8 cellular contexts compared by ENCODE assay signal in genomic region chr3:52004158-52004787, GRCh38. TPM values are rescaled to one million over a fixed set of nuclear protein-coding genes. Genes with fewer than 3 reads are reported as not detected.
DNase-seq lines count a peak whose midpoint lies in the region; ATAC-seq and TF ChIP-seq lines count a peak whose summit lies in the region.

No MANE protein-coding gene starts in this region.

- no peak overlapping the region; the same call in 2 of the 3 replicates for H2BK15ac ChIP-seq in IMR-90 (ENCODE audit: low read depth, low read length)

- no peaks in the 10 kb centered on the region for H3K36me3 ChIP-seq in IMR-90 (ENCODE audit: control insufficient read depth, insufficient read depth, low read length)
- no peaks in the 10 kb centered on the region for H3K36me3 ChIP-seq in left lung

- CTCF ChIA-PET in IMR-90 (lab: Yijun Ruan, JAX): interaction anchor here (0.6 to 3.2 kb wide), 13 partner anchors 8 to 216 kb away, joined by 3 to 28 read pairs (median 4); partner anchors contain the start of genes DUSP7 and RRP9

- no peaks in the 10 kb centered on the region for H3K27me3 ChIP-seq in IMR-90 (ENCODE audit: control insufficient read depth, insufficient read depth, low read length)
- H3K27me3 ChIP-seq in left lung: no peaks in the 10 kb centered on the region

- H3K9me1 ChIP-seq in IMR-90 (ENCODE audit: insufficient read depth, low read length): no peaks in the 10 kb centered on the region

- H4K8ac ChIP-seq in IMR-90 (ENCODE audit: low read depth in 2 of 2, low read length in 2 of 2): peak overlapping the region in 1 of 2 experiments; percentile 37; a peak in 1 of 4 replicates

- no peak overlapping the region for H4K5ac ChIP-seq in IMR-90 (ENCODE audit: low read depth, low read length)

- in situ Hi-C loops in IMR-90 (cut with MboI; ENCODE audit: low sequenced_read_pairs): loop anchor here (5.0 kb wide), 1 partner anchor 123 kb away; no protein-coding TSS in a partner anchor

- no peak overlapping the region for H4K91ac ChIP-seq in IMR-90 (ENCODE audit: insufficient read depth, low read depth, low read length)

- H3K9ac ChIP-seq in IMR-90 (ENCODE audit: low read depth, low read length): no peak overlapping the region

- peak; percentile 55 for DNase-seq in AG08396 (ENCODE audit: low spot score)
- DNase-seq in IMR-90: peak; percentile 48
- peak; percentile 51 for DNase-seq in cerebellar cortex (ENCODE audit: low spot score)
- peak in 1 of 2 donors; percentile 62 for DNase-seq in left lung
- DNase-seq in activated CD4-positive, alpha-beta T cell treated with anti-CD3 and anti-CD28 coated beads, Interleukin-2, amount 50 U/mL, for 4 hours: no peak
- no peak for DNase-seq in cerebellum (ENCODE audit: low spot score)

- H3K14ac ChIP-seq in IMR-90 (replicated peaks; ENCODE audit: low read depth, low read length): no peak overlapping the region

- peak; percentile 63 for ATAC-seq in IMR-90 (ENCODE audit: low read depth)
- peak; percentile 30 for ATAC-seq in left lung
- ATAC-seq in GM18520 (IDR thresholded peaks at IDR 0.05; ENCODE audit: unreplicated experiment): no peak
- ATAC-seq in HG03039 (IDR thresholded peaks at IDR 0.05; ENCODE audit: unreplicated experiment): no peak

- 37% methylated on average over 5 of the region's 16 CpGs; no CpG with 5 or more reads in 1 of the 2 experiments for WGBS in IMR-90 (ENCODE audit: extremely low coverage in 2 of 2, insufficient read length in 1 of 2), 2 experiments

- TF ChIP-seq CTCF in IMR-90 (conservative IDR thresholded peaks at IDR 0.05; ENCODE audit: low read depth, low read length): peak; percentile 78
- no peak for TF ChIP-seq CTCF in left lung (IDR thresholded peaks at IDR 0.05)

- H3K23ac ChIP-seq in IMR-90 (ENCODE audit: low read depth, low read length): no peak overlapping the region

- H3K4me1 ChIP-seq in IMR-90 (ENCODE audit: control insufficient read depth, insufficient read depth, low read length): peaks cover 11% of the 10 kb centered on the region
- H3K4me1 ChIP-seq in left lung: peaks cover 13 to 31% of the 10 kb centered on the region in 2 donors

- H3K79me1 ChIP-seq in IMR-90 (ENCODE audit: low read depth in 1 of 2, low read length in 2 of 2): no peaks in the 10 kb centered on the region

- TF ChIP-seq POLR2A in IMR-90 (IDR thresholded peaks at IDR 0.05; ENCODE audit: low read depth, low read length): no peak

- peak overlapping the region; percentile 83 for H2AK9ac ChIP-seq in IMR-90 (replicated peaks; ENCODE audit: low read depth, low read length, poor library complexity)

- H2BK120ac ChIP-seq in IMR-90 (ENCODE audit: low read depth, low read length): peak overlapping the region; percentile 63; the same call in 1 of the 2 replicates

- H3K56ac ChIP-seq in IMR-90 (ENCODE audit: extremely low read depth, insufficient read depth, low read length): no peak overlapping the region

- TF ChIP-seq RAD21 in IMR-90 (IDR thresholded peaks at IDR 0.05; ENCODE audit: low read length): peak; percentile 87

- H3K4me2 ChIP-seq in IMR-90 (ENCODE audit: low read depth, low read length): no peak overlapping the region

- H3K27ac ChIP-seq in IMR-90 (ENCODE audit: insufficient read depth, low read length): no peak overlapping the region
- H3K27ac ChIP-seq in left lung: no peak overlapping the region

- intact Hi-C loops in IMR-90 (cut with micrococcal nuclease) (loop anchor here (1.0 to 5.0 kb wide), 2 partner anchors 49 to 333 kb away; no protein-coding TSS in a partner anchor), left lung (cut with DNase I) (loop anchor here (5.0 to 10.0 kb wide), 3 partner anchors 118 to 141 kb away; no protein-coding TSS in a partner anchor)

- peak overlapping the region; percentile 73; the same call in 1 of the 2 replicates for H3K4ac ChIP-seq in IMR-90 (ENCODE audit: low read depth, low read length)

- POLR2A ChIA-PET in IMR-90 (lab: Charles Lee; ENCODE audit: unreplicated experiment): no interaction called here

- no peak overlapping the region for H3K4me3 ChIP-seq in IMR-90 (ENCODE audit: insufficient read depth, low read depth, low read length)
- no peak overlapping the region for H3K4me3 ChIP-seq in left lung

- H4K20me1 ChIP-seq in IMR-90 (ENCODE audit: insufficient read depth, low read length): no peaks in the 10 kb centered on the region

- no TSS peak for BruUV-seq in IMR-90 (replicated peaks; lab: Mats Ljungman, UMichigan)

- H2BK20ac ChIP-seq in IMR-90 (ENCODE audit: low read depth, low read length): no peak overlapping the region

- H3K18ac ChIP-seq in IMR-90 (ENCODE audit: low read depth, low read length): no peak overlapping the region

- peak overlapping the region; percentile 91 for H2AFZ ChIP-seq in IMR-90 (replicated peaks; ENCODE audit: low read length, poor library complexity)

- dilution Hi-C loops in IMR-90 (cut with HindIII; ENCODE audit: low sequenced_read_pairs, unreplicated experiment): no loop called here

- H2AK5ac ChIP-seq in IMR-90 (ENCODE audit: low read depth, low read length): peak overlapping the region; percentile 83; the same call in 1 of the 2 replicates

- H2BK5ac ChIP-seq in IMR-90 (ENCODE audit: low read depth, low read length, poor library complexity, severe bottlenecking): no peak overlapping the region

- H3K9me3 ChIP-seq in IMR-90 (ENCODE audit: control insufficient read depth, insufficient read depth, low read length) (no peaks in the 10 kb centered on the region), left lung (no peaks in the 10 kb centered on the region)

TF ChIP-seq in IMR-90, 13 proteins besides CTCF, POLR2A, EP300 and RAD21:
- TF ChIP-seq SMC3 (IDR thresholded peaks at IDR 0.05; ENCODE audit: low read depth, low read length) (peak; percentile 84), MAZ (IDR thresholded peaks at IDR 0.05; ENCODE audit: borderline replicate concordance, low read depth, low read length) (peak; percentile 17; the same call in 1 of the 2 replicates), ELK1 (IDR thresholded peaks at IDR 0.05; ENCODE audit: borderline replicate concordance, low read depth, low read length) (no peak)
TF ChIP-seq in IMR-90: peak in this region for 2.

RNA-seq across cellular contexts. Expression of gene RPL29, which starts 8.6 kb away (rescaled TPM):
- total RNA-seq in IMR-90 (2012; rRNA removed): 1,798 and 2,081 TPM in 2 replicates
- 2,126 and 2,187 TPM in 2 replicates for polyA plus RNA-seq in IMR-90 (2012; rRNA removed)
- polyA plus RNA-seq in IMR-90 (2012; cell fraction: cytosol; rRNA removed): 1,284 and 2,643 TPM in 2 replicates
- 510 and 968 TPM in 2 replicates for polyA plus RNA-seq in IMR-90 (2012; cell fraction: nucleus; rRNA removed; ENCODE audit: low replicate concordance)
- total RNA-seq in left lung: 100 to 1,000 TPM; 854 to 981 TPM
- 334 TPM for total RNA-seq in cerebellum

RNA-seq across cellular contexts. Expression of gene ACY1, which starts 20.9 kb away (rescaled TPM):
- total RNA-seq in IMR-90 (2012; rRNA removed) (21.1 and 22.0 TPM in 2 replicates), left lung (10 to 100 TPM; 37.0 to 41.2 TPM), cerebellum (8.0 TPM)
- polyA plus RNA-seq in IMR-90 (2012; rRNA removed): 44.8 and 47.1 TPM in 2 replicates
- polyA plus RNA-seq in IMR-90 (2012; cell fraction: cytosol; rRNA removed): 44.3 and 84.7 TPM in 2 replicates
- 49.3 and 84.6 TPM in 2 replicates for polyA plus RNA-seq in IMR-90 (2012; cell fraction: nucleus; rRNA removed; ENCODE audit: low replicate concordance)

RNA-seq across cellular contexts. Expression of gene ABHD14A, which starts 29.4 kb away (rescaled TPM):
- total RNA-seq in IMR-90 (2012; rRNA removed): 3.1 and 3.4 TPM in 2 replicates
- 10.0 and 12.2 TPM in 2 replicates for polyA plus RNA-seq in IMR-90 (2012; rRNA removed)
- 12.0 and 24.8 TPM in 2 replicates for polyA plus RNA-seq in IMR-90 (2012; cell fraction: cytosol; rRNA removed)
- polyA plus RNA-seq in IMR-90 (2012; cell fraction: nucleus; rRNA removed; ENCODE audit: low replicate concordance): 3.6 and 5.7 TPM in 2 replicates
- total RNA-seq in left lung: 10 to 100 TPM; 14.7 to 20.7 TPM
- total RNA-seq in cerebellum: 19.1 TPM

RNA-seq across cellular contexts. Expression of gene ABHD14B, which starts 30.4 kb away (rescaled TPM):
- total RNA-seq in IMR-90 (2012; rRNA removed): 6.4 and 7.2 TPM in 2 replicates
- 28.3 and 30.4 TPM in 2 replicates for polyA plus RNA-seq in IMR-90 (2012; rRNA removed)
- 17.0 and 38.2 TPM in 2 replicates for polyA plus RNA-seq in IMR-90 (2012; cell fraction: cytosol; rRNA removed)
- polyA plus RNA-seq in IMR-90 (2012; cell fraction: nucleus; rRNA removed; ENCODE audit: low replicate concordance): 29.9 and 36.0 TPM in 2 replicates
- 10 to 100 TPM; 32.4 to 47.0 TPM for total RNA-seq in left lung
- total RNA-seq in cerebellum: 3.9 TPM

RNA-seq across cellular contexts. Expression of gene PCBP4, which starts 37.0 kb away (rescaled TPM):
- total RNA-seq in IMR-90 (2012; rRNA removed) (70.8 and 71.1 TPM in 2 replicates), left lung (10 to 100 TPM; 29.7 to 43.1 TPM), cerebellum (55.5 TPM)
- polyA plus RNA-seq in IMR-90 (2012; rRNA removed): 110 and 122 TPM in 2 replicates
- polyA plus RNA-seq in IMR-90 (2012; cell fraction: cytosol; rRNA removed): 83.1 and 134 TPM in 2 replicates
- polyA plus RNA-seq in IMR-90 (2012; cell fraction: nucleus; rRNA removed; ENCODE audit: low replicate concordance): 274 and 587 TPM in 2 replicates

Comparison
In these comparisons a context has a peak if more than half of its experiments do, and no peak if none do; other contexts are left out.
1. DNase-seq: peak in AG08396 (single experiment), IMR-90 (single experiment) and cerebellar cortex (single experiment); none in activated CD4-positive, alpha-beta T cell treated with anti-CD3 and anti-CD28 coated beads, Interleukin-2, amount 50 U/mL, for 4 hours (0 of 2) and cerebellum (single experiment).
2. ATAC-seq: peak in IMR-90 (single experiment) and left lung (single experiment); none in GM18520 (single experiment) and HG03039 (single experiment).